In the genomic region with DNA sequence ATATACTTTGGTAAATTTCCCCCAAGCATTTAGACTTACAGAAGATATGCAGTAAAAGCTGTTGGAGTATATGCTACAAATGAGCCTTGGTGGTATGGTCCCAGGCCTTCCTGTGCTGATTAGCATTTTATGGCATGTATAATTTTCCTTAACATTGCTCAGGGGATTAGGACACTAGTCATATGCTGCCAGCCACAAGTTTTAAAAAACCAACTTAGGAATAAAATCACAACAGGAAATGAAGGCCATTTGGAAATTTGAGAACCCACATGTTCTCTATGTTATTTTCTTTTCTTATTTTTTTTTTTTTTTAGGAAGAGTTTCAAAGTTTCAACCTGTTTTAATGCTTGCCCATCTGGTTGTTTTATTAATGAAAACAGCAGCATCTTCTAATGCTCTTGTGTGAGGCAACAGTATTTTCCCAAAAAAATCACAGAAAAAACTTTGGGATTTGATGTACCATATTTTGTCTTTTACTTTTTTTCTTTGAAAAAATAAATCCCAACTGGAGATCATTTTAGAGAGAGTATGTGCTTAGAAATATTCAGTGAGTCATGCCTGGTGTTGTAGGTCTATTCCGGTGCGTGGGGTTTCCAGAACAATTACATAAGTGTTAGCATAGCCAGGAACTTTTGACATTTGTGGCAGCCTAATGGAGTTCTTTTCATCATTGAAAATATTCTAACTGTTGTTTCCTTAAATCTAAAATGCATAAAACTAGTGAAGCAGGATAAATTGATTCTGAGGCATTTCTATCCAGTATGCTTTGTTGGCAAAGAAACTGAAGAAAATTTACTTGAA, we compare ENCODE assay signal across 9 cellular contexts. TPM values are rescaled to one million over a fixed set of nuclear protein-coding genes. Genes with fewer than 3 reads are reported as not detected.
DNase-seq lines count a peak whose midpoint lies in the region; ATAC-seq and TF ChIP-seq lines count a peak whose summit lies in the region.
"Had no signal": no experiment of that assay in that cellular context is flagged by ENCODE, and none has a peak within 500 bp of the region (broad histone marks: within the 10 kb centered on the region; RNA-seq: fewer than 3 reads in every experiment).

No MANE protein-coding gene starts in this region.

- intact Hi-C loops in left ventricle myocardium inferior (cut with micrococcal nuclease): no loop called here

- TF ChIP-seq CTCF in HEK293 (tag by site-specific recombination; IDR thresholded peaks at IDR 0.05): no peak
- TF ChIP-seq CTCF in astrocyte of the spinal cord (IDR thresholded peaks at IDR 0.05; ENCODE audit: low read depth, low read length): no peak
- no peak for TF ChIP-seq CTCF in left ventricle myocardium inferior (IDR thresholded peaks at IDR 0.05; ENCODE audit: borderline replicate concordance)
- TF ChIP-seq CTCF in WERI-Rb-1 (IDR thresholded peaks at IDR 0.05; ENCODE audit: low read depth, low read length): no peak

- DNase-seq in astrocyte of the spinal cord (ENCODE audit: low read depth, low spot score) (peak; percentile 92), left ventricle myocardium inferior (no peak), skeletal muscle cell (ENCODE audit: low read depth) (peak; percentile 64), LoVo (ENCODE audit: low spot score) (no peak), WERI-Rb-1 (no peak)
- DNase-seq: NCI-H446 had no signal

- H3K27me3 ChIP-seq in left ventricle myocardium inferior (ENCODE audit: low read depth) (no peaks in the 10 kb centered on the region), WERI-Rb-1 (ENCODE audit: insufficient read depth, low read depth, severe bottlenecking) (no peaks in the 10 kb centered on the region)

- H3K9me3 ChIP-seq in HEK293 (ENCODE audit: control insufficient read depth, insufficient read depth, low read depth, low read length) (no peaks in the 10 kb centered on the region), left ventricle myocardium inferior (replicated peaks) (no peaks in the 10 kb centered on the region), WERI-Rb-1 (ENCODE audit: severe bottlenecking) (no peaks in the 10 kb centered on the region)

- no peak for ATAC-seq in GM18519 (IDR thresholded peaks at IDR 0.05; ENCODE audit: low FRiP score, unreplicated experiment)
- ATAC-seq in GM19035 (IDR thresholded peaks at IDR 0.05; ENCODE audit: unreplicated experiment): no peak

- POLR2A ChIA-PET in HEK293 (lab: Yijun Ruan, JAX): interaction anchor here (0.6 kb wide), 1 partner anchor 14 kb away, joined by 4 read pairs; no protein-coding TSS in a partner anchor

- H3K36me3 ChIP-seq in HEK293 (ENCODE audit: control insufficient read depth in 2 of 2, insufficient read depth in 1 of 2, low read length in 2 of 2) (no peaks in the 10 kb centered on the region), left ventricle myocardium inferior (no peaks in the 10 kb centered on the region), WERI-Rb-1 (no peaks in the 10 kb centered on the region)

- H3K27ac ChIP-seq in HEK293 (ENCODE audit: extremely low read depth, low read depth, low read length) (no peak overlapping the region; the same call in 1 of the 2 replicates), left ventricle myocardium inferior (replicated peaks) (peak overlapping the region; percentile 70), WERI-Rb-1 (no peak overlapping the region)

- H3K4me3 ChIP-seq in HEK293 (ENCODE audit: low read depth, low read length) (no peak overlapping the region), astrocyte of the spinal cord (ENCODE audit: low read depth, low read length) (no peak overlapping the region), left ventricle myocardium inferior (no peak overlapping the region), skeletal muscle cell (ENCODE audit: low read depth, low read length) (no peak overlapping the region), WERI-Rb-1 (ENCODE audit: low read depth, low read length) (no peak overlapping the region)

- CTCF ChIA-PET in HEK293 (lab: Yijun Ruan, JAX): interaction anchor here (1.8 kb wide), 1 partner anchor 356 kb away, joined by 4 read pairs; no protein-coding TSS in a partner anchor

- in situ Hi-C loops in astrocyte of the spinal cord (cut with HindIII; ENCODE audit: low sequenced_read_pairs): no loop called here

- H3K4me1 ChIP-seq in HEK293 (ENCODE audit: control insufficient read depth, insufficient read depth, low read length) (peaks cover 10% of the 10 kb centered on the region; the same call in 1 of the 2 replicates), left ventricle myocardium inferior (peaks cover 31% of the 10 kb centered on the region)

TF ChIP-seq in HEK293, 187 proteins besides CTCF, POLR2A, EP300 and RAD21 (continues in another document):
- no peak for TF ChIP-seq ZNF48 (tag by site-specific recombination; IDR thresholded peaks at IDR 0.05)
- TF ChIP-seq ZNF629 (tag by site-specific recombination; IDR thresholded peaks at IDR 0.05): peak; percentile 55
- no peak for TF ChIP-seq ZNF146 (tag by site-specific recombination; IDR thresholded peaks at IDR 0.05)
- TF ChIP-seq, protein P1, sequence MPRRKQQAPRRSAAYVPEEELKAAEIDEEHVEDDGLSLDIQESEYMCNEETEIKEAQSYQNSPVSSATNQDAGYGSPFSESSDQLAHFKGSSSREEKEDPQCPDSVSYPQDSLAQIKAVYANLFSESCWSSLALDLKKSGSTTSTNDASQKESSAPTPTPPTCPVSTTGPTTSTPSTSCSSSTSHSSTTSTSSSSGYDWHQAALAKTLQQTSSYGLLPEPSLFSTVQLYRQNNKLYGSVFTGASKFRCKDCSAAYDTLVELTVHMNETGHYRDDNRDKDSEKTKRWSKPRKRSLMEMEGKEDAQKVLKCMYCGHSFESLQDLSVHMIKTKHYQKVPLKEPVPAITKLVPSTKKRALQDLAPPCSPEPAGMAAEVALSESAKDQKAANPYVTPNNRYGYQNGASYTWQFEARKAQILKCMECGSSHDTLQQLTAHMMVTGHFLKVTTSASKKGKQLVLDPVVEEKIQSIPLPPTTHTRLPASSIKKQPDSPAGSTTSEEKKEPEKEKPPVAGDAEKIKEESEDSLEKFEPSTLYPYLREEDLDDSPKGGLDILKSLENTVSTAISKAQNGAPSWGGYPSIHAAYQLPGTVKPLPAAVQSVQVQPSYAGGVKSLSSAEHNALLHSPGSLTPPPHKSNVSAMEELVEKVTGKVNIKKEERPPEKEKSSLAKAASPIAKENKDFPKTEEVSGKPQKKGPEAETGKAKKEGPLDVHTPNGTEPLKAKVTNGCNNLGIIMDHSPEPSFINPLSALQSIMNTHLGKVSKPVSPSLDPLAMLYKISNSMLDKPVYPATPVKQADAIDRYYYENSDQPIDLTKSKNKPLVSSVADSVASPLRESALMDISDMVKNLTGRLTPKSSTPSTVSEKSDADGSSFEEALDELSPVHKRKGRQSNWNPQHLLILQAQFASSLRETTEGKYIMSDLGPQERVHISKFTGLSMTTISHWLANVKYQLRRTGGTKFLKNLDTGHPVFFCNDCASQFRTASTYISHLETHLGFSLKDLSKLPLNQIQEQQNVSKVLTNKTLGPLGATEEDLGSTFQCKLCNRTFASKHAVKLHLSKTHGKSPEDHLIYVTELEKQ (tag by site-specific recombination; IDR thresholded peaks at IDR 0.05; ENCODE audit: borderline replicate concordance): 0 out of 2 replicates have a peak, but pooled peaks have one; percentile 36
- no peak for TF ChIP-seq ZNF423 (tag by site-specific recombination; IDR thresholded peaks at IDR 0.05)
- TF ChIP-seq ZNF311 (tag by site-specific recombination; IDR thresholded peaks at IDR 0.05; ENCODE audit: borderline replicate concordance): no peak
- TF ChIP-seq FEZF1 (tag by site-specific recombination; IDR thresholded peaks at IDR 0.05): peak; percentile 98
- no peak for TF ChIP-seq ZFP37 (tag by site-specific recombination; IDR thresholded peaks at IDR 0.05)
- no peak for TF ChIP-seq ZNF501 (tag by site-specific recombination; IDR thresholded peaks at IDR 0.05)
- 0 out of 2 replicates have a peak, but pooled peaks have one; percentile 3 for TF ChIP-seq ZNF335 (tag by site-specific recombination; conservative IDR thresholded peaks at IDR 0.05)
- 0 out of 2 replicates have a peak, but pooled peaks have one; percentile 28 for TF ChIP-seq ZXDB (tag by site-specific recombination; IDR thresholded peaks at IDR 0.05)
- TF ChIP-seq ZNF266 (tag by site-specific recombination; IDR thresholded peaks at IDR 0.05; ENCODE audit: low read depth): no peak
- TF ChIP-seq, protein P2, sequence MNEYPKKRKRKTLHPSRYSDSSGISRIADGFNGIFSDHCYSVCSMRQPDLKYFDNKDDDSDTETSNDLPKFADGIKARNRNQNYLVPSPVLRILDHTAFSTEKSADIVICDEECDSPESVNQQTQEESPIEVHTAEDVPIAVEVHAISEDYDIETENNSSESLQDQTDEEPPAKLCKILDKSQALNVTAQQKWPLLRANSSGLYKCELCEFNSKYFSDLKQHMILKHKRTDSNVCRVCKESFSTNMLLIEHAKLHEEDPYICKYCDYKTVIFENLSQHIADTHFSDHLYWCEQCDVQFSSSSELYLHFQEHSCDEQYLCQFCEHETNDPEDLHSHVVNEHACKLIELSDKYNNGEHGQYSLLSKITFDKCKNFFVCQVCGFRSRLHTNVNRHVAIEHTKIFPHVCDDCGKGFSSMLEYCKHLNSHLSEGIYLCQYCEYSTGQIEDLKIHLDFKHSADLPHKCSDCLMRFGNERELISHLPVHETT (tag by site-specific recombination; IDR thresholded peaks at IDR 0.05): peak; percentile 72; the same call in 1 of the 2 replicates
- TF ChIP-seq HOXD13 (CRISPR knock-in tag; IDR thresholded peaks at IDR 0.05; ENCODE audit: borderline replicate concordance): no peak
- TF ChIP-seq ZNF654 (tag by site-specific recombination; IDR thresholded peaks at IDR 0.05; ENCODE audit: low read depth): no peak
- TF ChIP-seq HIC1 (tag by site-specific recombination; IDR thresholded peaks at IDR 0.05): no peak
- TF ChIP-seq ZNF514 (tag by site-specific recombination; IDR thresholded peaks at IDR 0.05): no peak

RNA-seq across cellular contexts. Expression of gene DUSP6, which starts 21.7 kb away (rescaled TPM):
- 16.1 TPM for total RNA-seq in left ventricle myocardium inferior

Comparison
In these comparisons a context has a peak if more than half of its experiments do, and no peak if none do; other contexts are left out.
1. DNase-seq: peak in astrocyte of the spinal cord (single experiment) and skeletal muscle cell (single experiment); none in left ventricle myocardium inferior (single experiment), LoVo (single experiment) and WERI-Rb-1 (single experiment).